ENCODE assay signal across 8 cellular contexts in the genomic region with DNA sequence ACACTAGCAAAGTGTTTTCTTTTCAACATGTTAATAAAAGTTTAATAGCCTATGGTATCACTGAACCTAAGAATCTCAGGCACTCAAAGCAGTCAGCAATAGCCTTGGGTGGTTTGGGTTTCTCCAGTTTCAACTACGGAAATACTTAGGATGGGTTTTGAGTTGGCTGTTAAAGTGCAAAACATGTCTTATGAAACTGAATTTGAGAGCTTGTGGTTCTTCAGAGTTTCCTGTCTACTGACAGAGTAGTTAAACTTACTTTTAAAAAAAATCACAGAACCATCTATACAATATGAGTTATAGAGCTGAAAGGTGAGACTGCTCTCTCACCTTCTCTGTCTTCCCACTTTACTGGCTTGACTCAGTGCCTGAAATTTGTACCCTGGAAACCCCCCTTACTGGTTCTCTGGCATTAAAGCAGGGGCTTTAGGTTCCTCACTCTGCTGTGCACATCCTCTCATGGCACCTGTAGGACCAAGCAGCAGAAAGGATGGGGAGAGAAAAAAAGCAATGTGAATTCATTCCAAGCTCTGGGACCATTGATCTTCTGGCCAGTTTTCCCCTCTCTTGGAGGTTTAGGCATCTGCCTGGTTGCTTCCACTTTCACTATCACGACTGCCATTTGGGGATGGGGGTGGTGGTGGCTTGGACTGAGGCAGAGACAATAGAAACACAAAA. TPM values are rescaled to one million over a fixed set of nuclear protein-coding genes. Genes with fewer than 3 reads are reported as not detected.
DNase-seq lines count a peak whose midpoint lies in the region; ATAC-seq and TF ChIP-seq lines count a peak whose summit lies in the region.

No MANE protein-coding gene starts in this region.

- H3K79me1 ChIP-seq in trophoblast cell (ENCODE audit: low read length): no peaks in the 10 kb centered on the region

- peak overlapping the region; percentile 47 for H4K8ac ChIP-seq in trophoblast cell (ENCODE audit: low read depth, low read length)

- no peak overlapping the region for H3K9ac ChIP-seq in trophoblast cell (ENCODE audit: low read length)

- H2AK5ac ChIP-seq in trophoblast cell (ENCODE audit: low read length): no peak overlapping the region

- WGBS in trophoblast cell (ENCODE audit: extremely low coverage, insufficient coverage, insufficient read length): no CpG with 5 or more reads among the region's 2 CpGs

- H4K12ac ChIP-seq in trophoblast cell (ENCODE audit: low read depth, low read length): no peak overlapping the region

- H4K91ac ChIP-seq in trophoblast cell (ENCODE audit: low read depth, low read length): no peak overlapping the region

- no peak overlapping the region for H3K18ac ChIP-seq in trophoblast cell (ENCODE audit: low read length)

- H3K36me3 ChIP-seq in trophoblast cell (ENCODE audit: control insufficient read depth in 1 of 2, insufficient read depth in 2 of 2, low read length in 2 of 2): no peaks in the 10 kb centered on the region

- ATAC-seq in GM18870 (IDR thresholded peaks at IDR 0.05; ENCODE audit: unreplicated experiment) (peak; percentile 99), HG03064 (IDR thresholded peaks at IDR 0.05; ENCODE audit: low read depth, unreplicated experiment) (peak; percentile 99), omental fat pad (ENCODE audit: low FRiP score) (no peak)

- no peak overlapping the region for H2AFZ ChIP-seq in trophoblast cell (ENCODE audit: insufficient read depth, low read length, poor library complexity)

- TF ChIP-seq CTCF in AG09309 (IDR thresholded peaks at IDR 0.05; ENCODE audit: control insufficient read depth, insufficient read depth, low read depth, low read length, missing control alignments) (no peak), omental fat pad (IDR thresholded peaks at IDR 0.05) (no peak)

- H3K27me3 ChIP-seq in trophoblast cell (ENCODE audit: insufficient read depth, low read length): no peaks in the 10 kb centered on the region

- H3K4me2 ChIP-seq in trophoblast cell (ENCODE audit: low read length): no peak overlapping the region

- H2BK12ac ChIP-seq in trophoblast cell (ENCODE audit: low read length): no peak overlapping the region

- peak overlapping the region; percentile 21 for H2BK5ac ChIP-seq in trophoblast cell (ENCODE audit: low read depth, low read length, poor library complexity)

- H3K4me3 ChIP-seq in AG09309 (ENCODE audit: control insufficient read depth, low read depth, low read length) (no peak overlapping the region), trophoblast cell (ENCODE audit: low read depth, low read length) (no peak overlapping the region)

- H3K79me2 ChIP-seq in trophoblast cell (ENCODE audit: control insufficient read depth, insufficient read depth, low read length, poor library complexity): no peaks in the 10 kb centered on the region

- no peak overlapping the region for H3K27ac ChIP-seq in trophoblast cell (ENCODE audit: low read depth, low read length)

- H3K4ac ChIP-seq in trophoblast cell (ENCODE audit: low read depth, low read length): no peak overlapping the region

- no peak overlapping the region for H2BK120ac ChIP-seq in trophoblast cell (ENCODE audit: insufficient read depth, low read length, poor library complexity)

- H3K14ac ChIP-seq in trophoblast cell (ENCODE audit: low read length): no peak overlapping the region

- DNase-seq in AG09309 (ENCODE audit: low read depth) (peak; percentile 73), trophoblast cell (peak; percentile 46 to 60), cerebellar nuclear complex (lab: John Stamatoyannopoulos, UW) (no peak), iPS-NIHi7 (ENCODE audit: extremely low spot score) (no peak), omental fat pad (ENCODE audit: low spot score) (no peak)
- peak; percentile 33 for DNase-seq in activated CD4-positive, CD25-positive, alpha-beta regulatory T cell treated with anti-CD3 and anti-CD28 coated beads, Interleukin-2, amount 50 U/mL, for 72 hours

- no peaks in the 10 kb centered on the region for H3K4me1 ChIP-seq in trophoblast cell (ENCODE audit: control insufficient read depth in 1 of 2, insufficient read depth in 2 of 2, low read length in 2 of 2)

- no peaks in the 10 kb centered on the region for H3K9me3 ChIP-seq in trophoblast cell (ENCODE audit: insufficient read depth, low read depth, low read length)

- H3K23ac ChIP-seq in trophoblast cell (ENCODE audit: low read length): no peak overlapping the region

RNA-seq across cellular contexts. Expression of a gene that starts 18.1 kb away (rescaled TPM):
- polyA plus RNA-seq in trophoblast cell (2013): 0.04 and 0.07 TPM in 2 replicates
- 10 to 100 TPM in 3 of 4 donors, 1 to 10 TPM in 1; 5.5 to 18.9 (median 12.5) TPM for total RNA-seq in omental fat pad

Comparison
In these comparisons a context has a peak if more than half of its experiments do, and no peak if none do; other contexts are left out.
1. DNase-seq: peak in AG09309 (single experiment), activated CD4-positive, CD25-positive, alpha-beta regulatory T cell treated with anti-CD3 and anti-CD28 coated beads, Interleukin-2, amount 50 U/mL, for 72 hours (single experiment) and trophoblast cell (2 of 2); none in cerebellar nuclear complex (0 of 2), iPS-NIHi7 (single experiment) and omental fat pad (single experiment).